ENCODE assay signal across 28 cellular contexts in genomic region chr2:216842634-216843033, GRCh38. TPM values are rescaled to one million over a fixed set of nuclear protein-coding genes. Genes with fewer than 3 reads are reported as not detected.
DNase-seq lines count a peak whose midpoint lies in the region; ATAC-seq, FAIRE-seq and TF ChIP-seq lines count a peak whose summit lies in the region.
"Had no signal": no experiment of that assay in that cellular context is flagged by ENCODE, and none has a peak within 500 bp of the region (broad histone marks: within the 10 kb centered on the region; RNA-seq: fewer than 3 reads in every experiment).

No MANE protein-coding gene starts in this region.

- H3K4me2 ChIP-seq in HepG2 (ENCODE audit: low read depth, low read length): no peak overlapping the region
- H3K4me2 ChIP-seq: hepatocyte, neural progenitor cell had no signal

- no peak for ATAC-seq in body of pancreas
- ATAC-seq in HepG2: no peak
- no peak for ATAC-seq in HG02571 (IDR thresholded peaks at IDR 0.05; ENCODE audit: unreplicated experiment)
- ATAC-seq: HCT116, left lung, upper lobe of right lung had no signal

- H3K36me3 ChIP-seq in body of pancreas (replicated peaks in 1 of 2; ENCODE audit: insufficient read depth in 1 of 2, low read depth in 2 of 2): no peaks in the 10 kb centered on the region
- no peaks in the 10 kb centered on the region for H3K36me3 ChIP-seq in HepG2 (replicated peaks in 1 of 2; ENCODE audit: control insufficient read depth in 1 of 2, insufficient read depth in 2 of 2, low read length in 2 of 2)
- H3K36me3 ChIP-seq in sigmoid colon: no peaks in the 10 kb centered on the region
- H3K36me3 ChIP-seq in A673 (ENCODE audit: insufficient read depth, low read length, poor library complexity, severe bottlenecking): no peaks in the 10 kb centered on the region
- H3K36me3 ChIP-seq: left lung, neural progenitor cell, upper lobe of right lung had no signal

- intact Hi-C loops in body of pancreas (cut with DNase I): no loop called here
- intact Hi-C loops in HepG2 (cut with micrococcal nuclease; ENCODE audit: unreplicated experiment): no loop called here
- intact Hi-C loops in sigmoid colon (cut with DNase I): no loop called here
- intact Hi-C loops in A673 (cut with micrococcal nuclease; ENCODE audit: unreplicated experiment): no loop called here

- DNase-seq in ELF-1 (ENCODE audit: low read depth, low spot score) (peak; percentile 18), body of pancreas (peak in 3 of 4 donors; percentile 16 to 20 (median 16)), HepG2 (ENCODE audit: low spot score) (no peak), sigmoid colon (peak; percentile 84), GM19240 (ENCODE audit: insufficient read length, low spot score) (no peak), A673 (ENCODE audit: low spot score) (no peak)
- DNase-seq: activated B cell treated with CpG ODN at 0.5 μM for 24 hours; activated CD4-positive, alpha-beta T cell treated with anti-CD3 and anti-CD28 coated beads, Interleukin-2, amount 50 U/mL, for 48 hours; activated effector memory CD4-positive, alpha-beta T cell treated with Interleukin-2 at 50 U/mL for 16 hours; activated naive CD8-positive, alpha-beta T cell treated with anti-CD3 and anti-CD28 coated beads, Interleukin-2, amount 10 ng/mL, durations not matched to agents 7 days and 5 days; Calu3; immature natural killer cell; left lung; NCI-H1048; NCI-H187; SHP77; SW 1271; upper lobe of right lung had no signal

- no peaks in the 10 kb centered on the region for H3K9me3 ChIP-seq in body of pancreas
- H3K9me3 ChIP-seq in HepG2 (ENCODE audit: low read length): no peaks in the 10 kb centered on the region
- no peaks in the 10 kb centered on the region for H3K9me3 ChIP-seq in sigmoid colon
- no peaks in the 10 kb centered on the region for H3K9me3 ChIP-seq in A673 (ENCODE audit: low read depth, low read length, poor library complexity, severe bottlenecking)
- H3K9me3 ChIP-seq: left lung, upper lobe of right lung had no signal

- TF ChIP-seq POLR2A in body of pancreas (IDR thresholded peaks at IDR 0.05) (no peak), HepG2 (IDR thresholded peaks at IDR 0.05; ENCODE audit: insufficient read depth in 1 of 2, low read depth in 2 of 2, low read length in 2 of 2) (no peak), sigmoid colon (IDR thresholded peaks at IDR 0.05) (no peak)

- no peaks in the 10 kb centered on the region for H4K20me1 ChIP-seq in HepG2 (ENCODE audit: insufficient read depth, low read length)

- in situ Hi-C loops in HepG2 (cut with HindIII; ENCODE audit: extremely low pct_ligation_motif_present, low pct_unique_long_range_greater_than_20kb): no loop called here

- CTCF ChIA-PET in HepG2 (lab: Yijun Ruan, JAX; ENCODE audit: low intra/inter-chr PET ratio, low total read pairs): no interaction called here
- CTCF ChIA-PET in A673 (lab: Charles Lee): no interaction called here

- H3K79me2 ChIP-seq in HepG2 (ENCODE audit: insufficient read depth, low read length): no peaks in the 10 kb centered on the region
- H3K79me2 ChIP-seq: hepatocyte had no signal

- FAIRE-seq in HepG2 (lab: Jason Lieb, UNC): no peak

- H3K27ac ChIP-seq in body of pancreas (no peak overlapping the region), HepG2 (ENCODE audit: extremely low read length, insufficient read depth, low read length) (no peak overlapping the region), sigmoid colon (peak overlapping the region in 3 of 4 donors; percentile 24 to 57 (median 49)), A673 (ENCODE audit: low read depth, low read length, poor library complexity, severe bottlenecking) (no peak overlapping the region)
- H3K27ac ChIP-seq: C4-2B, epithelial cell of prostate, hepatocyte, left lung, neural progenitor cell, upper lobe of right lung had no signal

- TF ChIP-seq CTCF in body of pancreas (IDR thresholded peaks at IDR 0.05) (no peak), HepG2 (CRISPR knock-in tag; IDR thresholded peaks at IDR 0.05) (no peak), sigmoid colon (IDR thresholded peaks at IDR 0.05) (no peak), A673 (conservative IDR thresholded peaks at IDR 0.05; ENCODE audit: low read depth, low read length) (no peak)

- POLR2A ChIA-PET in HepG2 (lab: Yijun Ruan, JAX): no interaction called here
- POLR2A ChIA-PET in A673 (lab: Charles Lee; ENCODE audit: low non-redundant PET): no interaction called here

- H3K4me3 ChIP-seq in body of pancreas (no peak overlapping the region), HepG2 (replicated peaks in 1 of 3; ENCODE audit: insufficient read depth in 1 of 3, low read depth in 2 of 3, low read length in 3 of 3) (no peak overlapping the region), sigmoid colon (no peak overlapping the region), A673 (ENCODE audit: low read depth, low read length, poor library complexity, severe bottlenecking) (no peak overlapping the region)
- H3K4me3 ChIP-seq: hepatocyte, left lung, neural progenitor cell, upper lobe of right lung had no signal

- TF ChIP-seq EP300 in HepG2 (IDR thresholded peaks at IDR 0.05; ENCODE audit: low read depth in 2 of 2, low read length in 2 of 2) (no peak), HepG2 (CRISPR knock-in tag; IDR thresholded peaks at IDR 0.05; ENCODE audit: borderline replicate concordance) (no peak), sigmoid colon (IDR thresholded peaks at IDR 0.05) (no peak)

- H2AFZ ChIP-seq in HepG2 (ENCODE audit: low read length): no peak overlapping the region
- H2AFZ ChIP-seq: hepatocyte, neural progenitor cell had no signal

- no peaks in the 10 kb centered on the region for H3K4me1 ChIP-seq in body of pancreas
- no peaks in the 10 kb centered on the region for H3K4me1 ChIP-seq in HepG2 (ENCODE audit: insufficient read depth, low read length)
- H3K4me1 ChIP-seq in sigmoid colon: peaks cover 0 to 20% (median 11%) of the 10 kb centered on the region in 4 donors
- H3K4me1 ChIP-seq in A673 (ENCODE audit: insufficient read depth, low read length, poor library complexity, severe bottlenecking): no peaks in the 10 kb centered on the region
- H3K4me1 ChIP-seq: left lung, neural progenitor cell, upper lobe of right lung had no signal

- H3K9ac ChIP-seq in HepG2 (ENCODE audit: insufficient read depth, low read depth, low read length): no peak overlapping the region
- H3K9ac ChIP-seq: neural progenitor cell had no signal

- BruUV-seq in HepG2 (replicated peaks; lab: Mats Ljungman, UMichigan) (no TSS peak), A673 (replicated peaks; lab: Mats Ljungman, UMichigan) (no TSS peak)

- no peaks in the 10 kb centered on the region for H3K27me3 ChIP-seq in body of pancreas
- H3K27me3 ChIP-seq in HepG2 (ENCODE audit: control insufficient read depth in 1 of 2, insufficient read depth in 2 of 2, low read length in 2 of 2): peaks cover 2 to 8% of the 10 kb centered on the region in 2 experiments; a peak in 1 of 5 replicates
- no peaks in the 10 kb centered on the region for H3K27me3 ChIP-seq in sigmoid colon
- peaks cover 7% of the 10 kb centered on the region for H3K27me3 ChIP-seq in A673 (replicated peaks; ENCODE audit: insufficient read depth, low read depth, low read length, poor library complexity)
- H3K27me3 ChIP-seq: hepatocyte, left lung, neural progenitor cell, upper lobe of right lung had no signal

- WGBS in body of pancreas, 2 donors: 78 to 80% methylated on average over 10 of the region's 10 CpGs
- 62% methylated on average over 10 of the region's 10 CpGs for WGBS in HepG2 (ENCODE audit: low lambda C conversion rate)
- WGBS in sigmoid colon, 2 donors: 72 to 83% methylated on average over 10 of the region's 10 CpGs

- no peak for TF ChIP-seq RAD21 in HepG2 (CRISPR knock-in tag; IDR thresholded peaks at IDR 0.05)

TF ChIP-seq in HepG2, 621 proteins besides CTCF, POLR2A, EP300 and RAD21:
- TF ChIP-seq SIX4 (CRISPR knock-in tag; IDR thresholded peaks at IDR 0.05) (no peak), MAFK (conservative IDR thresholded peaks at IDR 0.05 in 1 of 2, IDR thresholded peaks at IDR 0.05 in 1 of 2; ENCODE audit: low read length in 2 of 2) (peak; percentile 10 to 39; a peak in 2 of 4 replicates)

RNA-seq across cellular contexts. Expression of gene TNP1, which starts 17.2 kb away (rescaled TPM):
- total RNA-seq in body of pancreas: not detected
- total RNA-seq in HepG2 (2016; rRNA removed; fragmentation: Illumina TruSeq; extraction: Trizol): not detected in 2 replicates
- total RNA-seq in HepG2 (2016; cell fraction: cytosol; rRNA removed; fragmentation: Illumina TruSeq; extraction: Trizol; ENCODE audit: low read depth): not detected in 2 replicates
- not detected in 2 replicates for total RNA-seq in HepG2 (2016; cell fraction: insoluble cytoplasmic fraction; rRNA removed; fragmentation: Illumina TruSeq; extraction: Trizol)
- total RNA-seq in HepG2 (2016; cell fraction: membrane; rRNA removed; fragmentation: Illumina TruSeq; extraction: Trizol): not detected in 2 replicates
- total RNA-seq in HepG2 (2016; cell fraction: nucleus; rRNA removed; fragmentation: Illumina TruSeq; extraction: Trizol): not detected in 2 replicates
- not detected in 2 replicates for polyA plus RNA-seq in HepG2 (2011; rRNA removed)
- polyA plus RNA-seq in HepG2 (2011; cell fraction: cytosol; rRNA removed): not detected in 2 replicates
- not detected in 2 replicates for polyA plus RNA-seq in HepG2 (2011; cell fraction: nucleus; rRNA removed)
- polyA plus RNA-seq in HepG2 (2012): not detected in 2 replicates
- 0.45 TPM in 1 of 2 replicates, not detected in the other for polyA plus RNA-seq in HepG2 (2016; cell fraction: cytosol; fragmentation: Illumina TruSeq; extraction: Trizol; ENCODE audit: low read depth)
- not detected in 2 replicates for polyA plus RNA-seq in HepG2 (2016; cell fraction: insoluble cytoplasmic fraction; fragmentation: Illumina TruSeq; extraction: Trizol; ENCODE audit: low read depth)
- not detected in 2 replicates for polyA plus RNA-seq in HepG2 (2016; cell fraction: membrane; fragmentation: Illumina TruSeq; extraction: Trizol; ENCODE audit: low read depth)
- not detected in 2 replicates for polyA plus RNA-seq in HepG2 (2016; cell fraction: nucleus; fragmentation: Illumina TruSeq; extraction: Trizol; ENCODE audit: insufficient read depth, low read depth)
- polyA minus RNA-seq in HepG2 (2011; rRNA and poly(A)+ RNA removed; ENCODE audit: low replicate concordance): not detected in 2 replicates
- not detected in 2 replicates for polyA minus RNA-seq in HepG2 (2011; cell fraction: cytosol; rRNA and poly(A)+ RNA removed)
- polyA minus RNA-seq in HepG2 (2011; cell fraction: nucleus; rRNA and poly(A)+ RNA removed): not detected in 2 replicates
- not detected for total RNA-seq in sigmoid colon
- not detected for polyA plus RNA-seq in sigmoid colon
- not detected in 2 replicates for total RNA-seq in A673 (2021)
- total RNA-seq: activated B cell treated with CpG ODN at 0.5 μM for 24 hours; activated naive CD8-positive, alpha-beta T cell treated with anti-CD3 and anti-CD28 coated beads, Interleukin-2, amount 10 ng/mL, durations not matched to agents 7 days and 5 days; Calu3; cerebellum; Daoy; hepatocyte; left lung; subcutaneous adipose tissue; upper lobe of right lung had no signal
- polyA plus RNA-seq: AG04450, hepatocyte, immature natural killer cell had no signal

Comparison
In these comparisons a context has a peak if more than half of its experiments do, and no peak if none do; other contexts are left out.
1. DNase-seq: peak in ELF-1 (single experiment), body of pancreas (3 of 4) and sigmoid colon (single experiment); none in HepG2 (single experiment), GM19240 (single experiment) and A673 (single experiment).
2. H3K27ac ChIP-seq: peak in sigmoid colon (3 of 4); none in body of pancreas (0 of 4), HepG2 (single experiment) and A673 (single experiment).